Comparison of ENCODE assay signal across 2 cellular contexts in the genomic region with DNA sequence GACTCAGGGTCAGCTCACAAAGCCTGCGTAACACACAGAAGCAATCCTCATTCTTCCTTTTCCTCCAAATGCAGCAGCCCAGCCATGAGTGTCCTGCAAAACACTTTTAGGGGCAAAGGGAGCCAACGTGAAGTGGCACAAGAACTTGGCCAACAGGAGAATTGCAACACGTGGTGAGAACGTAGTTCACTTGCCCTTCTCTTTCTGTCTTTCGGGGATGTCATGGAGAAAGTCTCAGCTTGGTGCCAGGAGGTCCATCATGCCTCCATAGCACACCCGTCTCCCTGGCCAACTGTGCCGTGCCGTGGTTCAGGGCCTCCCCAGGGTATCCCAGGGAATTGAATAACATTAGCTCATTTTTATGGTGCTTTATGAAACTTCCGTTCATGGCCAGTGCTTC.
TF ChIP-seq lines count a peak whose summit lies in the region.

No MANE protein-coding gene starts in this region.

TF ChIP-seq in IMR-90, 13 proteins besides CTCF, POLR2A, EP300 and RAD21:
- TF ChIP-seq CHD1 (IDR thresholded peaks at IDR 0.05; ENCODE audit: low read depth, low read length) (no peak), RFX5 (IDR thresholded peaks at IDR 0.05; ENCODE audit: low read depth, low read length) (no peak), SMC3 (IDR thresholded peaks at IDR 0.05; ENCODE audit: low read depth, low read length) (no peak), MXI1 (IDR thresholded peaks at IDR 0.05; ENCODE audit: borderline replicate concordance, low read depth, low read length) (no peak), CEBPB (IDR thresholded peaks at IDR 0.05; ENCODE audit: low read depth, low read length) (no peak), MAZ (IDR thresholded peaks at IDR 0.05; ENCODE audit: borderline replicate concordance, low read depth, low read length) (no peak), MAFK (IDR thresholded peaks at IDR 0.05; ENCODE audit: low read depth, low read length) (no peak), FOS (IDR thresholded peaks at IDR 0.05; ENCODE audit: low read depth, low read length) (no peak), BHLHE40 (IDR thresholded peaks at IDR 0.05; ENCODE audit: low read depth, low read length) (no peak), RCOR1 (IDR thresholded peaks at IDR 0.05; ENCODE audit: insufficient replicate concordance, low read length) (no peak), NFE2L2 (IDR thresholded peaks at IDR 0.05; ENCODE audit: low read depth, low read length) (no peak)
- TF ChIP-seq, protein P1, sequence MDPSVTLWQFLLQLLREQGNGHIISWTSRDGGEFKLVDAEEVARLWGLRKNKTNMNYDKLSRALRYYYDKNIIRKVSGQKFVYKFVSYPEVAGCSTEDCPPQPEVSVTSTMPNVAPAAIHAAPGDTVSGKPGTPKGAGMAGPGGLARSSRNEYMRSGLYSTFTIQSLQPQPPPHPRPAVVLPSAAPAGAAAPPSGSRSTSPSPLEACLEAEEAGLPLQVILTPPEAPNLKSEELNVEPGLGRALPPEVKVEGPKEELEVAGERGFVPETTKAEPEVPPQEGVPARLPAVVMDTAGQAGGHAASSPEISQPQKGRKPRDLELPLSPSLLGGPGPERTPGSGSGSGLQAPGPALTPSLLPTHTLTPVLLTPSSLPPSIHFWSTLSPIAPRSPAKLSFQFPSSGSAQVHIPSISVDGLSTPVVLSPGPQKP (IDR thresholded peaks at IDR 0.05; ENCODE audit: borderline replicate concordance, low read depth, low read length): no peak
- TF ChIP-seq, protein P2, sequence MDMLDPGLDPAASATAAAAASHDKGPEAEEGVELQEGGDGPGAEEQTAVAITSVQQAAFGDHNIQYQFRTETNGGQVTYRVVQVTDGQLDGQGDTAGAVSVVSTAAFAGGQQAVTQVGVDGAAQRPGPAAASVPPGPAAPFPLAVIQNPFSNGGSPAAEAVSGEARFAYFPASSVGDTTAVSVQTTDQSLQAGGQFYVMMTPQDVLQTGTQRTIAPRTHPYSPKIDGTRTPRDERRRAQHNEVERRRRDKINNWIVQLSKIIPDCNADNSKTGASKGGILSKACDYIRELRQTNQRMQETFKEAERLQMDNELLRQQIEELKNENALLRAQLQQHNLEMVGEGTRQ (IDR thresholded peaks at IDR 0.05; ENCODE audit: low read depth, low read length): no peak

TF ChIP-seq in H1, 55 proteins besides CTCF, POLR2A, EP300 and RAD21:
- no peak for TF ChIP-seq HDAC6 (IDR thresholded peaks at IDR 0.05; ENCODE audit: low read depth, low read length)
- no peak for TF ChIP-seq KDM4A (IDR thresholded peaks at IDR 0.05; ENCODE audit: low read depth, low read length, severe bottlenecking)
- TF ChIP-seq RNF2 (IDR thresholded peaks at IDR 0.05; ENCODE audit: borderline replicate concordance, low read depth, low read length, missing control alignments, poor library complexity, severe bottlenecking): no peak
- no peak for TF ChIP-seq JUND (IDR thresholded peaks at IDR 0.05; ENCODE audit: low read length)
- TF ChIP-seq SIRT6 (IDR thresholded peaks at IDR 0.05; ENCODE audit: low read length): no peak
- TF ChIP-seq, protein P3, sequence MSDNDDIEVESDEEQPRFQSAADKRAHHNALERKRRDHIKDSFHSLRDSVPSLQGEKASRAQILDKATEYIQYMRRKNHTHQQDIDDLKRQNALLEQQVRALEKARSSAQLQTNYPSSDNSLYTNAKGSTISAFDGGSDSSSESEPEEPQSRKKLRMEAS (IDR thresholded peaks at IDR 0.05): no peak
- TF ChIP-seq POLR2AphosphoS5 (IDR thresholded peaks at IDR 0.05; ENCODE audit: low read depth, low read length): no peak
